ENCODE assay signal across 1 cellular context in the genomic region with DNA sequence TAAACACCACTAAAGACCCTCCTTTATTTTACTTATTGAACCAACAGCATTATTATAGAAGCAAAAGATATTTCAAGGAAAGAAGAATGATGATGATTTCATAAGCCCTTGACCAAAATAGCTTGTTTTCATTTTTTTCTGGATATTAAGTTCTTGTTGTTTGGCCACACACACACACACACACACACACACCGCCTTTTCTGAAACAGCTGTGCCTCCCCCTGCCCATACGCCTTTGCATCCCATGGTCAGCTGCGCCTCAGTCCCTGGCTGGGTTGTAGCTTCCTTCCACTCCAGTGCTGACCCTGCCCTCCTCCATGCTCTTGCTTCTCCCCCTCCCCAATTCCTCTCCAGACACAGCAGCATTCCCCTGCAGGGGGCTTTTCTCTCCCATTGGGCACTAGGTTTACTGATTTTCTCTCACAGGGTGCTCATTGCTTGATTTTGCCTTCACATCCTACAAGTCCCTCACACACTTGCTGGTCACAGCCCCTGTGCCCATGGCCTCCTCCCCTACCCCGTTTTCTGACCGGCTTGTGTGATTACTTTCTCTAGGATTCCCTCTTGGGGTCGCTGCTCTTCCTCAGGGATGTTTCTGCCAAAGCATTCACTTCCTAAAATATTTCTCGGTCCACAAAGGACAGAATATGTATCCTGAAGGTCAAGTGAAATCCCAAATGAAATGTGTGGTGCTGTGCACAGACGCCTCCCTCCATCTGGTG.
TF ChIP-seq lines count a peak whose summit lies in the region.

No MANE protein-coding gene starts in this region.

TF ChIP-seq in WTC11, 78 proteins besides CTCF, POLR2A, EP300 and RAD21:
- TF ChIP-seq ATF2 (CRISPR knock-in tag; IDR thresholded peaks at IDR 0.05; ENCODE audit: borderline replicate concordance, low read depth), result no peak
- no peak for TF ChIP-seq ELF4 (CRISPR knock-in tag; IDR thresholded peaks at IDR 0.05; ENCODE audit: low read depth)
- no peak for TF ChIP-seq NFATC4 (CRISPR knock-in tag; IDR thresholded peaks at IDR 0.05)
- no peak for TF ChIP-seq USF1 (CRISPR knock-in tag; IDR thresholded peaks at IDR 0.05)
- TF ChIP-seq OVOL2 (CRISPR knock-in tag; IDR thresholded peaks at IDR 0.05; ENCODE audit: borderline replicate concordance), result no peak
- no peak for TF ChIP-seq PRRX2 (CRISPR knock-in tag; IDR thresholded peaks at IDR 0.05)
- no peak for TF ChIP-seq ZBTB21 (CRISPR knock-in tag; IDR thresholded peaks at IDR 0.05; ENCODE audit: borderline replicate concordance)
- TF ChIP-seq EMX1 (CRISPR knock-in tag; IDR thresholded peaks at IDR 0.05), result no peak
